ENCODE assay signal across 8 cellular contexts in the genomic region with DNA sequence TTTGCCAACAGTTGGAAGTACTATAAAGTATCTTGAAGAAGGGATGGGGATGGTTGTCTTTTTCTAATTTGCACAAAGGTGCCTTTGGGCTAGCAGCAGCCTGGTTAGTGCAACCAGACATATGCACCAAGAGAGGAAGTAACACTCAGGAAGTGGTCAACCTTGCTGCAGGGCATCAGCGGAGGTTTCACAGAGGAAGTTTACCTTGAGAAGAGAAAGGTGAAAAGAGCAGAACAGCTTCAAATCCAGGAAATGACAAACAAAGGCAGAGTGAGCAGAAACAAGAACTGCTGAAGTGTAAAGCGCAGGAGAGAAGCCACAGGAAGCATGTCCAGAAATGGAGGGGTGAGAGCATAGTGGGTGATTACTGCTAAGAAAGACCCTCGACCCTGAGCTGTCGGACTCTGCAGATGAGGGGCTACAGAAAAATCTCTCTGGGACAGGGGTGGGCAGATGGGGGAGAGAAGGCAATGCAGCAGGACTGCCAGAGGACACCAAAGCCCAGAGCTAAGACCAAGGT.
DNase-seq lines count a peak whose midpoint lies in the region; ATAC-seq lines count a peak whose summit lies in the region.

No MANE protein-coding gene starts in this region.

- H3K27ac ChIP-seq in epithelial cell of prostate: peak overlapping the region; percentile 99

- peak; percentile 44 for DNase-seq in EH (ENCODE audit: low read depth)
- DNase-seq in activated CD4-positive, CD25-positive, alpha-beta regulatory T cell treated with anti-CD3 and anti-CD28 coated beads, Interleukin-2, amount 50 U/mL, for 16 hours (ENCODE audit: low read depth, low spot score): peak; percentile 44
- no peak for DNase-seq in epithelial cell of prostate (ENCODE audit: low read depth, low spot score)
- peak; percentile 47 for DNase-seq in stimulated activated CD8-positive, alpha-beta memory T cell treated with anti-CD3 and anti-CD28 coated beads, Interleukin-12 subunit alpha, Interleukin-12 subunit beta, amount 100 ng/mL, for 1 hour (ENCODE audit: low read depth)
- DNase-seq in GOT3 (lab: John Stamatoyannopoulos, UW): no peak
- no peak for DNase-seq in hypothalamus (lab: John Stamatoyannopoulos, UW)

- ATAC-seq in GM21367 (IDR thresholded peaks at IDR 0.05; ENCODE audit: unreplicated experiment) (peak; percentile 44), HG03575 (IDR thresholded peaks at IDR 0.05; ENCODE audit: extremely low read depth, insufficient number of reproducible peaks, low FRiP score, unreplicated experiment) (peak; percentile 32)

Comparison
In these comparisons a context has a peak if more than half of its experiments do, and no peak if none do; other contexts are left out.
1. DNase-seq: peak in EH (single experiment), activated CD4-positive, CD25-positive, alpha-beta regulatory T cell treated with anti-CD3 and anti-CD28 coated beads, Interleukin-2, amount 50 U/mL, for 16 hours (single experiment) and stimulated activated CD8-positive, alpha-beta memory T cell treated with anti-CD3 and anti-CD28 coated beads, Interleukin-12 subunit alpha, Interleukin-12 subunit beta, amount 100 ng/mL, for 1 hour (single experiment); none in epithelial cell of prostate (single experiment), GOT3 (single experiment) and hypothalamus (0 of 51).